In the genomic region with DNA sequence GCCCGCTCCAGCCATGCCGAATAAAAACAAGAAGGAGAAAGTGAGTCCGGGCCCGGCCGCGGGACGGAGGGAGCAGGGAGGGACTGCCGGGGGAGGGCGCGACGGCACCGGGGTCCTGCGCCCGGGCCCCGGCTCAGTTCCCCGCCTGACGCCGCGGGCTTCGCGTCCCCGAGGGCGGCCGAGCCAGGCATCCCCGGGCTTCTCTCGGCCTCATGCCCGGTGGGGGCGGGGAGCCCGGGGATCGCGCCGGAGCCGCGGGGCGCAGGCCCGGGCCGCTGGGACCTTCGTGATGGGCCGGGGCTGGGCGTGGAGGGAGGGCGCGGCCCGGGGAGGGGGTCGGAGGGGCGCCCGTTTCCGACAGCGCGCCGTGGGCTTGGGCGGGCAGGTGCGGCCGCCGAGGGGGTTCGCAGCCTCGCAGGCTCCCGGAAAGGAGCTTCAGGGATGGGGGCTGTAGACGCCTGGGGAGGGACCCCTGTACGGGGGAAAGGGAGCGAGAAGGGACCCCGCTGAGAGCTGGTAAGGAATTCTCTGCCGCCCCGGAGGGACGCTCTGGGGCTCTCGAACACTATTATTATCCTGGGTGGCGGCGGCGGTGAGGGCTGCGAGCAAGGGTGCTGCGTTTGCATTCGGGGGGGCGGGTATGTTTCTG, we compare ENCODE assay signal across 8 cellular contexts. TPM values are rescaled to one million over a fixed set of nuclear protein-coding genes. Genes with fewer than 3 reads are reported as not detected.
DNase-seq lines count a peak whose midpoint lies in the region; ATAC-seq lines count a peak whose summit lies in the region.

No MANE protein-coding gene starts in this region.

- H3K9me3 ChIP-seq in skeletal muscle satellite cell (replicated peaks; ENCODE audit: low read length) = no peaks in the 10 kb centered on the region

- H3K36me3 ChIP-seq in skeletal muscle satellite cell (ENCODE audit: insufficient read depth, low read length) = peaks cover 5% of the 10 kb centered on the region

- H3K4me3 ChIP-seq in iPS-11a (ENCODE audit: low read depth, low read length) (peak overlapping the region; percentile 58), skeletal muscle satellite cell (ENCODE audit: low read length) (peak overlapping the region; percentile 79)

- ATAC-seq in HG02763 (IDR thresholded peaks at IDR 0.05; ENCODE audit: unreplicated experiment) = peak; percentile 14
- ATAC-seq in activated naive CD8-positive, alpha-beta T cell treated with anti-CD3 and anti-CD28 coated beads, Interleukin-2, amount 50 U/mL, for 24 hours = peak; percentile 6

- H3K9ac ChIP-seq in skeletal muscle satellite cell (ENCODE audit: low read depth, low read length) = peak overlapping the region; percentile 78

- DNase-seq in DMS 273 (lab: John Stamatoyannopoulos, UW; ENCODE audit: unreplicated experiment) (peak; percentile 72), DMS 273 treated with DMSO at 0.1 percent for 48 hours (lab: John Stamatoyannopoulos, UW) (no peak), RKO (ENCODE audit: low spot score) (peak; percentile 27), GDM1 (lab: John Stamatoyannopoulos, UW) (no peak)
- peak; percentile 49 for DNase-seq in activated naive CD8-positive, alpha-beta T cell treated with anti-CD3 and anti-CD28 coated beads, Interleukin-2, amount 50 U/mL, for 24 hours

- H3K27me3 ChIP-seq in skeletal muscle satellite cell (ENCODE audit: control insufficient read depth, insufficient read depth, low read length) = peaks cover 22% of the 10 kb centered on the region

- peak overlapping the region; percentile 83 for H3K4me3 Mint-ChIP-seq in activated naive CD8-positive, alpha-beta T cell treated with anti-CD3 and anti-CD28 coated beads, Interleukin-2, amount 50 U/mL, for 24 hours

- H3K4me1 ChIP-seq in skeletal muscle satellite cell (ENCODE audit: control insufficient read depth, insufficient read depth, low read length) = peaks cover 5% of the 10 kb centered on the region

- H3K27ac Mint-ChIP-seq in activated naive CD8-positive, alpha-beta T cell treated with anti-CD3 and anti-CD28 coated beads, Interleukin-2, amount 50 U/mL, for 24 hours = peak overlapping the region; percentile 11

- H3K4me1 Mint-ChIP-seq in activated naive CD8-positive, alpha-beta T cell treated with anti-CD3 and anti-CD28 coated beads, Interleukin-2, amount 50 U/mL, for 24 hours = peaks cover 54% of the 10 kb centered on the region

- no peaks in the 10 kb centered on the region for H3K9me3 Mint-ChIP-seq in activated naive CD8-positive, alpha-beta T cell treated with anti-CD3 and anti-CD28 coated beads, Interleukin-2, amount 50 U/mL, for 24 hours

- H3K4me2 ChIP-seq in skeletal muscle satellite cell (ENCODE audit: low read length) = peak overlapping the region; percentile 92

- peaks cover 20% of the 10 kb centered on the region for H3K36me3 Mint-ChIP-seq in activated naive CD8-positive, alpha-beta T cell treated with anti-CD3 and anti-CD28 coated beads, Interleukin-2, amount 50 U/mL, for 24 hours (ENCODE audit: low read depth)

- H3K27me3 Mint-ChIP-seq in activated naive CD8-positive, alpha-beta T cell treated with anti-CD3 and anti-CD28 coated beads, Interleukin-2, amount 50 U/mL, for 24 hours = no peaks in the 10 kb centered on the region

RNA-seq across cellular contexts. Expression of a gene that starts 0.5 kb away (rescaled TPM):
- total RNA-seq in skeletal muscle satellite cell (2012; rRNA removed) = 77.8 and 85.4 TPM in 2 replicates

Comparison
In these comparisons a context has a peak if more than half of its experiments do, and no peak if none do; other contexts are left out.
1. DNase-seq: peak in DMS 273 (single experiment), RKO (single experiment) and activated naive CD8-positive, alpha-beta T cell treated with anti-CD3 and anti-CD28 coated beads, Interleukin-2, amount 50 U/mL, for 24 hours (single experiment); none in DMS 273 treated with DMSO at 0.1 percent for 48 hours (single experiment) and GDM1 (single experiment).